11 cellular contexts compared by ENCODE assay signal in genomic region chr13:112752711-112753541, GRCh38.
DNase-seq lines count a peak whose midpoint lies in the region; ATAC-seq lines count a peak whose summit lies in the region.
"Had no signal": no experiment of that assay in that cellular context is flagged by ENCODE, and none has a peak within 500 bp of the region (broad histone marks: within the 10 kb centered on the region; RNA-seq: fewer than 3 reads in every experiment).

No MANE protein-coding gene starts in this region.

- POLR2A ChIA-PET in activated CD4-positive, alpha-beta memory T cell treated with anti-CD3 and anti-CD28 coated beads for 36 hours (lab: Charles Lee), result no interaction called here
- POLR2A ChIA-PET in activated CD4-positive, alpha-beta memory T cell treated with anti-CD3 and anti-CD28 coated beads, Interleukin-2, amount 10 ng/mL, durations not matched to agents 7 days and 5 days (lab: Charles Lee), result no interaction called here

- no peak for ATAC-seq in GM18861 (IDR thresholded peaks at IDR 0.05; ENCODE audit: unreplicated experiment)

- H3K36me3 Mint-ChIP-seq in activated CD4-positive, alpha-beta memory T cell treated with anti-CD3 and anti-CD28 coated beads for 36 hours, result no peaks in the 10 kb centered on the region
- no peaks in the 10 kb centered on the region for H3K36me3 Mint-ChIP-seq in activated CD4-positive, alpha-beta memory T cell treated with anti-CD3 and anti-CD28 coated beads, Interleukin-2, amount 10 ng/mL, durations not matched to agents 7 days and 5 days (ENCODE audit: low read depth)
- peaks cover 3% of the 10 kb centered on the region for H3K36me3 Mint-ChIP-seq in stimulated activated naive CD8-positive, alpha-beta T cell treated with anti-CD3 and anti-CD28 coated beads, Interleukin-15, Interleukin-2, amounts not matched to agents 100 ng/mL and 50 ng/mL, for 24 hours (ENCODE audit: low read depth)

- H3K27me3 Mint-ChIP-seq in activated CD4-positive, alpha-beta memory T cell treated with anti-CD3 and anti-CD28 coated beads for 36 hours, result no peaks in the 10 kb centered on the region
- no peaks in the 10 kb centered on the region for H3K27me3 Mint-ChIP-seq in activated CD4-positive, alpha-beta memory T cell treated with anti-CD3 and anti-CD28 coated beads, Interleukin-2, amount 10 ng/mL, durations not matched to agents 7 days and 5 days
- no peaks in the 10 kb centered on the region for H3K27me3 Mint-ChIP-seq in stimulated activated naive CD8-positive, alpha-beta T cell treated with anti-CD3 and anti-CD28 coated beads, Interleukin-15, Interleukin-2, amounts not matched to agents 100 ng/mL and 50 ng/mL, for 24 hours

- no peak overlapping the region for H3K4me3 Mint-ChIP-seq in activated CD4-positive, alpha-beta memory T cell treated with anti-CD3 and anti-CD28 coated beads for 36 hours
- no peak overlapping the region for H3K4me3 Mint-ChIP-seq in activated CD4-positive, alpha-beta memory T cell treated with anti-CD3 and anti-CD28 coated beads, Interleukin-2, amount 10 ng/mL, durations not matched to agents 7 days and 5 days
- no peak overlapping the region for H3K4me3 Mint-ChIP-seq in stimulated activated naive CD8-positive, alpha-beta T cell treated with anti-CD3 and anti-CD28 coated beads, Interleukin-15, Interleukin-2, amounts not matched to agents 100 ng/mL and 50 ng/mL, for 24 hours

- peak overlapping the region; percentile 50 for H3K27ac Mint-ChIP-seq in activated CD4-positive, alpha-beta memory T cell treated with anti-CD3 and anti-CD28 coated beads for 36 hours
- no peak overlapping the region for H3K27ac Mint-ChIP-seq in activated CD4-positive, alpha-beta memory T cell treated with anti-CD3 and anti-CD28 coated beads, Interleukin-2, amount 10 ng/mL, durations not matched to agents 7 days and 5 days
- peak overlapping the region; percentile 68 for H3K27ac Mint-ChIP-seq in stimulated activated naive CD8-positive, alpha-beta T cell treated with anti-CD3 and anti-CD28 coated beads, Interleukin-15, Interleukin-2, amounts not matched to agents 100 ng/mL and 50 ng/mL, for 24 hours

- no peaks in the 10 kb centered on the region for H3K9me3 Mint-ChIP-seq in activated CD4-positive, alpha-beta memory T cell treated with anti-CD3 and anti-CD28 coated beads for 36 hours
- H3K9me3 Mint-ChIP-seq in activated CD4-positive, alpha-beta memory T cell treated with anti-CD3 and anti-CD28 coated beads, Interleukin-2, amount 10 ng/mL, durations not matched to agents 7 days and 5 days, result no peaks in the 10 kb centered on the region
- H3K9me3 Mint-ChIP-seq in stimulated activated naive CD8-positive, alpha-beta T cell treated with anti-CD3 and anti-CD28 coated beads, Interleukin-15, Interleukin-2, amounts not matched to agents 100 ng/mL and 50 ng/mL, for 24 hours, result no peaks in the 10 kb centered on the region

- intact Hi-C loops in activated CD4-positive, alpha-beta memory T cell treated with anti-CD3 and anti-CD28 coated beads for 36 hours (cut with micrococcal nuclease), result no loop called here

- DNase-seq in activated CD4-positive, alpha-beta memory T cell treated with anti-CD3 and anti-CD28 coated beads for 36 hours, result peak; percentile 48
- DNase-seq in activated CD4-positive, alpha-beta memory T cell treated with anti-CD3 and anti-CD28 coated beads, Interleukin-2, amount 10 ng/mL, durations not matched to agents 7 days and 5 days, result no peak
- DNase-seq in activated T-helper 1 cell treated with Interleukin-2 at 50 U/mL for 16 hours (ENCODE audit: low read depth) (peak; percentile 9), hippocampal formation (lab: John Stamatoyannopoulos, UW) (peak; percentile 37 to 45), DMS114 treated with DMSO at 0.1 percent for 48 hours (lab: John Stamatoyannopoulos, UW; ENCODE audit: unreplicated experiment) (no peak), NAMALWA (ENCODE audit: low spot score) (no peak)
- DNase-seq: GM23248, left ventricle myocardium inferior, NCI-H2171 had no signal

- peaks cover 11% of the 10 kb centered on the region for H3K4me1 Mint-ChIP-seq in activated CD4-positive, alpha-beta memory T cell treated with anti-CD3 and anti-CD28 coated beads for 36 hours (ENCODE audit: low read depth)
- peaks cover 8% of the 10 kb centered on the region for H3K4me1 Mint-ChIP-seq in activated CD4-positive, alpha-beta memory T cell treated with anti-CD3 and anti-CD28 coated beads, Interleukin-2, amount 10 ng/mL, durations not matched to agents 7 days and 5 days
- H3K4me1 Mint-ChIP-seq in stimulated activated naive CD8-positive, alpha-beta T cell treated with anti-CD3 and anti-CD28 coated beads, Interleukin-15, Interleukin-2, amounts not matched to agents 100 ng/mL and 50 ng/mL, for 24 hours (ENCODE audit: low read depth), result peaks cover 27% of the 10 kb centered on the region

- CTCF ChIA-PET in activated CD4-positive, alpha-beta memory T cell treated with anti-CD3 and anti-CD28 coated beads for 36 hours (lab: Charles Lee), result no interaction called here
- CTCF ChIA-PET in activated CD4-positive, alpha-beta memory T cell treated with anti-CD3 and anti-CD28 coated beads, Interleukin-2, amount 10 ng/mL, durations not matched to agents 7 days and 5 days (lab: Charles Lee), result interaction anchor here (0.7 kb wide), 1 partner anchor 80 kb away, joined by 3 read pairs; no protein-coding TSS in a partner anchor

Comparison
In these comparisons a context has a peak if more than half of its experiments do, and no peak if none do; other contexts are left out.
1. DNase-seq: peak in activated CD4-positive, alpha-beta memory T cell treated with anti-CD3 and anti-CD28 coated beads for 36 hours (single experiment), activated T-helper 1 cell treated with Interleukin-2 at 50 U/mL for 16 hours (single experiment) and hippocampal formation (2 of 2); none in activated CD4-positive, alpha-beta memory T cell treated with anti-CD3 and anti-CD28 coated beads, Interleukin-2, amount 10 ng/mL, durations not matched to agents 7 days and 5 days (single experiment), DMS114 treated with DMSO at 0.1 percent for 48 hours (single experiment) and NAMALWA (single experiment).